In the genomic region with DNA sequence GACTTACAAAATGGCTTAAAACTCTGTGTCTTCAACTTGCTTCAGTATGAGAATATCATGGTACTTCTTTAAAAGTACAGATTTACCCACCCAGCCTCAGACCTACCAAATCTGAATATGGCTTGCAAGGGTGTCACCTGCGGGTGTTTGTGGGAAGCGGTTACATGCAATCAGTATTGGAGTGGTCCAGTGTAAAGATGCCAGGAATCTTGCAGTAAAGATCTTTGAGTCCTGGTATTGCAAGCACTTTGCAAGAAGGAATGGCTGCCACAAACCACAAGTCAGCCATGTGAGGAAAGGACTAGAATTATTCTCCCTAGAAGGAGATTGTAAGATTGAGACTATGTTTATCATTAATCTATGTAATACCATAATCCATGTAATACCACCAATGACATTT, we compare ENCODE assay signal across 34 cellular contexts.
DNase-seq lines count a peak whose midpoint lies in the region; ATAC-seq and TF ChIP-seq lines count a peak whose summit lies in the region.
"Had no signal": no experiment of that assay in that cellular context is flagged by ENCODE, and none has a peak within 500 bp of the region (broad histone marks: within the 10 kb centered on the region; RNA-seq: fewer than 3 reads in every experiment).

No MANE protein-coding gene starts in this region.

- CTCF ChIA-PET in CD8-positive, alpha-beta T cell (lab: Charles Lee): no interaction called here

- H3K9me3 ChIP-seq in CD8-positive, alpha-beta T cell (ENCODE audit: low read length): no peaks in the 10 kb centered on the region
- no peaks in the 10 kb centered on the region for H3K9me3 ChIP-seq in suprapubic skin
- H3K9me3 ChIP-seq: breast epithelium, colonic mucosa, ovary, SJSA1, tibial artery had no signal

- peaks cover 4% of the 10 kb centered on the region for H3K27me3 Mint-ChIP-seq in nephron progenitor cell (ENCODE audit: low read depth, poor library complexity)
- peaks cover 4% of the 10 kb centered on the region for H3K27me3 Mint-ChIP-seq in CD8-positive, alpha-beta T cell (ENCODE audit: low read depth)
- H3K27me3 Mint-ChIP-seq: activated naive CD8-positive, alpha-beta T cell treated with anti-CD3 and anti-CD28 coated beads, Interleukin-2, amount 50 U/mL, for 24 hours; CD4-positive, CD25-positive, alpha-beta regulatory T cell; stimulated activated naive CD8-positive, alpha-beta T cell treated with anti-CD3 and anti-CD28 coated beads, Interleukin-15, Interleukin-2, amounts not matched to agents 100 ng/mL and 50 ng/mL, for 24 hours had no signal

- 85% methylated on average over 2 of the region's 2 CpGs for WGBS in suprapubic skin

- no peaks in the 10 kb centered on the region for H3K4me1 ChIP-seq in CD8-positive, alpha-beta T cell (ENCODE audit: insufficient read depth, low read length)
- H3K4me1 ChIP-seq in suprapubic skin: peaks cover 2% of the 10 kb centered on the region
- H3K4me1 ChIP-seq: breast epithelium, colonic mucosa had no signal

- no peak for ATAC-seq in CD8-positive, alpha-beta T cell
- ATAC-seq: activated naive CD8-positive, alpha-beta T cell treated with anti-CD3 and anti-CD28 coated beads, Interleukin-2, amount 50 U/mL, for 24 hours; activated T-cell treated with anti-CD3 and anti-CD28 coated beads, Interleukin-2, amount 50 U/mL, for 4 hours; K562; left cardiac atrium; right cardiac atrium had no signal

- TF ChIP-seq CTCF in astrocyte of the spinal cord (IDR thresholded peaks at IDR 0.05; ENCODE audit: low read depth, low read length) (no peak), nephron progenitor cell (IDR thresholded peaks at IDR 0.05) (no peak), suprapubic skin (IDR thresholded peaks at IDR 0.05) (no peak)
- no peak for TF ChIP-seq CTCF in CD8-positive, alpha-beta T cell (IDR thresholded peaks at IDR 0.05)

- no peak overlapping the region for H3K27ac ChIP-seq in CD8-positive, alpha-beta T cell (ENCODE audit: low read depth, low read length)
- no peak overlapping the region for H3K27ac ChIP-seq in suprapubic skin
- H3K27ac ChIP-seq: breast epithelium, colonic mucosa, ovary, SJSA1, tibial artery had no signal

- peaks cover 28% of the 10 kb centered on the region for H3K36me3 Mint-ChIP-seq in nephron progenitor cell (ENCODE audit: low read depth)
- no peaks in the 10 kb centered on the region for H3K36me3 Mint-ChIP-seq in CD8-positive, alpha-beta T cell
- H3K36me3 Mint-ChIP-seq: CD4-positive, CD25-positive, alpha-beta regulatory T cell had no signal

- no peaks in the 10 kb centered on the region for H3K27me3 ChIP-seq in CD8-positive, alpha-beta T cell (ENCODE audit: insufficient read depth, low read length)
- no peaks in the 10 kb centered on the region for H3K27me3 ChIP-seq in suprapubic skin
- H3K27me3 ChIP-seq: breast epithelium, colonic mucosa, ovary, SJSA1, tibial artery had no signal

- H3K4me1 Mint-ChIP-seq in nephron progenitor cell: peaks cover 22% of the 10 kb centered on the region
- no peaks in the 10 kb centered on the region for H3K4me1 Mint-ChIP-seq in CD8-positive, alpha-beta T cell (ENCODE audit: low read depth)
- H3K4me1 Mint-ChIP-seq: activated naive CD8-positive, alpha-beta T cell treated with anti-CD3 and anti-CD28 coated beads, Interleukin-2, amount 50 U/mL, for 24 hours; CD4-positive, CD25-positive, alpha-beta regulatory T cell had no signal

- intact Hi-C loops in CD8-positive, alpha-beta T cell (cut with DNase I, micrococcal nuclease): no loop called here

- no peak overlapping the region for H3K4me3 Mint-ChIP-seq in nephron progenitor cell
- H3K4me3 Mint-ChIP-seq in CD8-positive, alpha-beta T cell: no peak overlapping the region
- H3K4me3 Mint-ChIP-seq: activated naive CD8-positive, alpha-beta T cell treated with anti-CD3 and anti-CD28 coated beads, Interleukin-2, amount 50 U/mL, for 24 hours; activated T-cell treated with anti-CD3 and anti-CD28 coated beads, Interleukin-2, amount 50 U/mL, for 4 hours; CD4-positive, CD25-positive, alpha-beta regulatory T cell; neural crest cell; stimulated activated naive CD8-positive, alpha-beta T cell treated with anti-CD3 and anti-CD28 coated beads, Interleukin-15, Interleukin-2, amounts not matched to agents 100 ng/mL and 50 ng/mL, for 24 hours; T-helper 1 cell treated with Interleukin-12 subunit alpha and Interleukin-12 subunit beta and Interleukin-4 antibody, amounts not matched to agents 30 μg/mL and 1 μg/mL, for 36 hours had no signal

- TF ChIP-seq POLR2A in suprapubic skin (IDR thresholded peaks at IDR 0.05): no peak

- H3K27ac Mint-ChIP-seq in nephron progenitor cell: peak overlapping the region; percentile 93
- H3K27ac Mint-ChIP-seq in CD8-positive, alpha-beta T cell: no peak overlapping the region
- H3K27ac Mint-ChIP-seq: activated naive CD8-positive, alpha-beta T cell treated with anti-CD3 and anti-CD28 coated beads, Interleukin-2, amount 50 U/mL, for 24 hours; CD4-positive, CD25-positive, alpha-beta regulatory T cell; stimulated activated naive CD8-positive, alpha-beta T cell treated with anti-CD3 and anti-CD28 coated beads, Interleukin-15, Interleukin-2, amounts not matched to agents 100 ng/mL and 50 ng/mL, for 24 hours; T-helper 1 cell treated with Interleukin-12 subunit alpha and Interleukin-12 subunit beta and Interleukin-4 antibody, amounts not matched to agents 30 μg/mL and 1 μg/mL, for 36 hours had no signal

- peak; percentile 14 for DNase-seq in LHCN-M2 (ENCODE audit: low read depth)
- DNase-seq in astrocyte of the spinal cord (ENCODE audit: low read depth, low spot score): peak; percentile 66
- DNase-seq in glomerular visceral epithelial cell (ENCODE audit: extremely low spot score): peak; percentile 62
- DNase-seq in nephron progenitor cell: no peak
- no peak for DNase-seq in SKM-1 (lab: John Stamatoyannopoulos, UW; ENCODE audit: unreplicated experiment)
- DNase-seq in CD8-positive, alpha-beta T cell: no peak
- no peak for DNase-seq in suprapubic skin (ENCODE audit: low spot score in 2 of 2)
- DNase-seq in OCI-M2 (lab: John Stamatoyannopoulos, UW; ENCODE audit: unreplicated experiment): no peak
- DNase-seq: activated CD4-positive, alpha-beta T cell treated with anti-CD3 and anti-CD28 coated beads, Interleukin-2, amount 50 U/mL, for 1 hour; activated CD4-positive, CD25-positive, alpha-beta regulatory T cell; activated gamma-delta T cell treated with Interleukin-2 at 50 U/mL for 16 hours; activated naive CD8-positive, alpha-beta T cell treated with anti-CD3 and anti-CD28 coated beads, Interleukin-2, amount 50 U/mL, for 24 hours; activated T-cell treated with anti-CD3 and anti-CD28 coated beads, Interleukin-2, amount 50 U/mL, for 4 hours; AML-193; CD4-positive, CD25-positive, alpha-beta regulatory T cell; colonic mucosa; DND-41; effector memory CD4-positive, alpha-beta T cell; left cardiac atrium; NCI-H1092; NCI-H1694; NCI-H774; ovary; right cardiac atrium; stimulated activated CD4-positive, alpha-beta T cell treated with anti-CD3 and anti-CD28 coated beads, Interleukin-1b, Interleukin-23, amount 100 ng/mL, for 48 hours; stimulated activated CD8-positive, alpha-beta memory T cell treated with anti-CD3 and anti-CD28 coated beads, Interleukin-4, amount 100 ng/mL, for 48 hours; tibial artery had no signal

- peaks cover 13% of the 10 kb centered on the region for H3K9me3 Mint-ChIP-seq in nephron progenitor cell
- H3K9me3 Mint-ChIP-seq in CD8-positive, alpha-beta T cell: peaks cover 4% of the 10 kb centered on the region
- H3K9me3 Mint-ChIP-seq: activated naive CD8-positive, alpha-beta T cell treated with anti-CD3 and anti-CD28 coated beads, Interleukin-2, amount 50 U/mL, for 24 hours; activated T-cell treated with anti-CD3 and anti-CD28 coated beads, Interleukin-2, amount 50 U/mL, for 4 hours; T-helper 1 cell treated with Interleukin-12 subunit alpha and Interleukin-12 subunit beta and Interleukin-4 antibody, amounts not matched to agents 30 μg/mL and 1 μg/mL, for 36 hours had no signal

- H3K4me3 ChIP-seq in astrocyte of the spinal cord (ENCODE audit: low read depth, low read length) (no peak overlapping the region), suprapubic skin (no peak overlapping the region)
- H3K4me3 ChIP-seq in CD8-positive, alpha-beta T cell (ENCODE audit: low read depth, low read length): no peak overlapping the region
- H3K4me3 ChIP-seq: breast epithelium, colonic mucosa, K562, lung, ovary, SJSA1, tibial artery had no signal

- no peak for TF ChIP-seq EP300 in suprapubic skin (IDR thresholded peaks at IDR 0.05)

- in situ Hi-C loops in astrocyte of the spinal cord (cut with HindIII; ENCODE audit: low sequenced_read_pairs): no loop called here

- H3K36me3 ChIP-seq in CD8-positive, alpha-beta T cell (ENCODE audit: insufficient read depth, low read length): no peaks in the 10 kb centered on the region
- H3K36me3 ChIP-seq in suprapubic skin: no peaks in the 10 kb centered on the region
- H3K36me3 ChIP-seq: breast epithelium, colonic mucosa, ovary, SJSA1, tibial artery had no signal

- POLR2A ChIA-PET in CD8-positive, alpha-beta T cell (lab: Charles Lee): no interaction called here

Comparison
In these comparisons a context has a peak if more than half of its experiments do, and no peak if none do; other contexts are left out.
1. DNase-seq: peak in LHCN-M2 (single experiment), astrocyte of the spinal cord (single experiment) and glomerular visceral epithelial cell (single experiment); none in nephron progenitor cell (single experiment), SKM-1 (single experiment), CD8-positive, alpha-beta T cell (0 of 7), suprapubic skin (0 of 2) and OCI-M2 (single experiment).